33 cellular contexts compared by ENCODE assay signal in the genomic region with DNA sequence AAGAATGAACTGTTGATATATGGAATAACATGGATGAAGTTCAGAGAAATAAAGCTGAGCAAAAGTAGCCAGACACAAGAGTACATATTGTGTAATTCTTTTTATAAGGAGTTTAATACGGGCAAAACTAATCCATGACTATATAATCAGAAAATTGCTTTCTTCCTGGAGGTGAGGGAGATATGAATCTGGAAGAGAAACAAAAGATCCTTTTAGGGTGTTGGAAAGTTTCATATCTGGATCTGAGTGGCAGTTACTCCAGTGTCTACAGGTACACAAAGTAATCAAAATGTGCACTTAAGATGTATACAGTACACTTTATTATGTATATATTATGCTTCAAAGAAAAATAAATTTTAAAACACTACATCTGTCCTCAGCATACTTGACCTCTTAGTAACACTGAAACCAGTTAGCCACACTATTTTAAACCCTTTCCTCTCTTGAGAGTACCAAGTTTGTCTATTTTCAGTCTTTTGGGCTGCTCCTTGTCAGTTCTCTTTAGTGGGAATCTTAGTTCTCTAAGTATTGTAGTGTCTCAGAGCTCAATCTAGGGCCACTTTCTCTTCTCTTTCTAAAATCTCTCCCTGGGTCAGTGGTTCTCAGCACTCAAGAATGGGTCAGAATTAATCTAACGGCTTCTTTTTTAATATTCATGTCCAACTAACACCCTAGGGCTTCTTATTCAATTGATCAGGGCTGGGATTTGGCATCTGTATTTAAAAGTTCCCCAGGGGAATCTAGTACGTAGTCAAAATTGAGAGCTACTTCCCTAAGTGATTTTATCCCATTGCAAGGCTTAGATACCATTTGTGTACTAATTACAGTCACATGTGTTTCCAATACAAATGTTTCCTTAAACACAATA. TPM values are rescaled to one million over a fixed set of nuclear protein-coding genes. Genes with fewer than 3 reads are reported as not detected.
DNase-seq lines count a peak whose midpoint lies in the region; TF ChIP-seq lines count a peak whose summit lies in the region.
"Had no signal": no experiment of that assay in that cellular context is flagged by ENCODE, and none has a peak within 500 bp of the region (broad histone marks: within the 10 kb centered on the region; RNA-seq: fewer than 3 reads in every experiment).

No MANE protein-coding gene starts in this region.

- H3K9me3 Mint-ChIP-seq in activated T-helper 2 cell treated with anti-CD3 and anti-CD28 coated beads, Interferon-gamma antibody, Interleukin-2, Interleukin-4, amounts not matched to agents 10 μg/mL and 5 μg/mL and 100 μg/mL, durations not matched to agents 14 hours and 24 hours and 36 hours, result no peaks in the 10 kb centered on the region

- peak overlapping the region; percentile 38; the same call in 1 of the 2 replicates for H3K4me2 ChIP-seq in BLaER1
- peak overlapping the region; percentile 19 for H3K4me2 ChIP-seq in skeletal muscle satellite cell (ENCODE audit: low read length)
- H3K4me2 ChIP-seq: GM23338 had no signal

- no peak overlapping the region for H3K4me3 Mint-ChIP-seq in activated T-helper 2 cell treated with anti-CD3 and anti-CD28 coated beads, Interferon-gamma antibody, Interleukin-2, Interleukin-4, amounts not matched to agents 10 μg/mL and 5 μg/mL and 100 μg/mL, durations not matched to agents 14 hours and 24 hours and 36 hours (ENCODE audit: low read depth)
- H3K4me3 Mint-ChIP-seq: activated CD8-positive, alpha-beta memory T cell treated with anti-CD3 and anti-CD28 coated beads, Interleukin-2, amount 10 ng/mL, durations not matched to agents 7 days and 5 days; brain; CD14-positive monocyte; GM23338; T-cell; WTC11 had no signal

- TF ChIP-seq CTCF in fibroblast of mammary gland (conservative IDR thresholded peaks at IDR 0.05; ENCODE audit: control insufficient read depth, insufficient read depth, low read depth, low read length), result no peak

- H3K27ac ChIP-seq in BLaER1, result no peak overlapping the region
- H3K27ac ChIP-seq: adrenal gland, RWPE1, SJSA1, tibial artery had no signal

- peaks cover 18% of the 10 kb centered on the region for H3K27me3 Mint-ChIP-seq in activated T-helper 2 cell treated with anti-CD3 and anti-CD28 coated beads, Interferon-gamma antibody, Interleukin-2, Interleukin-4, amounts not matched to agents 10 μg/mL and 5 μg/mL and 100 μg/mL, durations not matched to agents 14 hours and 24 hours and 36 hours (ENCODE audit: low read depth)

- no peak overlapping the region for H3K27ac Mint-ChIP-seq in activated T-helper 2 cell treated with anti-CD3 and anti-CD28 coated beads, Interferon-gamma antibody, Interleukin-2, Interleukin-4, amounts not matched to agents 10 μg/mL and 5 μg/mL and 100 μg/mL, durations not matched to agents 14 hours and 24 hours and 36 hours
- H3K27ac Mint-ChIP-seq: activated CD8-positive, alpha-beta memory T cell treated with anti-CD3 and anti-CD28 coated beads, Interleukin-2, amount 10 ng/mL, durations not matched to agents 7 days and 5 days; brain; CD14-positive monocyte; GM23338; T-cell; WTC11 had no signal

- no peaks in the 10 kb centered on the region for H3K4me1 Mint-ChIP-seq in activated T-helper 2 cell treated with anti-CD3 and anti-CD28 coated beads, Interferon-gamma antibody, Interleukin-2, Interleukin-4, amounts not matched to agents 10 μg/mL and 5 μg/mL and 100 μg/mL, durations not matched to agents 14 hours and 24 hours and 36 hours (ENCODE audit: low read depth)
- H3K4me1 Mint-ChIP-seq: activated CD8-positive, alpha-beta memory T cell treated with anti-CD3 and anti-CD28 coated beads, Interleukin-2, amount 10 ng/mL, durations not matched to agents 7 days and 5 days; brain; GM23338; T-cell; WTC11 had no signal

- H3K36me3 ChIP-seq in BLaER1, result no peaks in the 10 kb centered on the region
- no peaks in the 10 kb centered on the region for H3K36me3 ChIP-seq in skeletal muscle satellite cell (ENCODE audit: insufficient read depth, low read length)
- H3K36me3 ChIP-seq: adrenal gland, SJSA1, tibial artery had no signal

- H3K9ac ChIP-seq in BLaER1 (no peak overlapping the region), skeletal muscle satellite cell (ENCODE audit: low read depth, low read length) (no peak overlapping the region)

- no peaks in the 10 kb centered on the region for H4K20me1 ChIP-seq in BLaER1

- H3K4me1 ChIP-seq in BLaER1 (peaks cover 16% of the 10 kb centered on the region), skeletal muscle satellite cell (ENCODE audit: control insufficient read depth, insufficient read depth, low read length) (peaks cover 31% of the 10 kb centered on the region)
- H3K4me1 ChIP-seq: adrenal gland, tibial artery had no signal

- H3K36me3 Mint-ChIP-seq in activated T-helper 2 cell treated with anti-CD3 and anti-CD28 coated beads, Interferon-gamma antibody, Interleukin-2, Interleukin-4, amounts not matched to agents 10 μg/mL and 5 μg/mL and 100 μg/mL, durations not matched to agents 14 hours and 24 hours and 36 hours (ENCODE audit: low read depth), result no peaks in the 10 kb centered on the region
- H3K36me3 Mint-ChIP-seq: brain, CD14-positive monocyte, T-cell, WTC11 had no signal

- no peaks in the 10 kb centered on the region for H3K27me3 ChIP-seq in BLaER1
- no peaks in the 10 kb centered on the region for H3K27me3 ChIP-seq in skeletal muscle satellite cell (ENCODE audit: control insufficient read depth, insufficient read depth, low read length)
- H3K27me3 ChIP-seq: adrenal gland, SJSA1, tibial artery had no signal

- H3K4me3 ChIP-seq in BLaER1 (no peak overlapping the region), fibroblast of mammary gland (ENCODE audit: control insufficient read depth, low read depth, low read length) (no peak overlapping the region), skeletal muscle satellite cell (ENCODE audit: low read length) (no peak overlapping the region)
- H3K4me3 ChIP-seq: adrenal gland, GM23338, K562, SJSA1, tibial artery had no signal

- intact Hi-C loops in posterior vena cava (cut with DNase I), result no loop called here
- intact Hi-C loops in activated T-helper 2 cell treated with anti-CD3 and anti-CD28 coated beads, Interferon-gamma antibody, Interleukin-2, Interleukin-4, amounts not matched to agents 10 μg/mL and 5 μg/mL and 100 μg/mL, durations not matched to agents 14 hours and 24 hours and 36 hours (cut with micrococcal nuclease), result no loop called here

- DNase-seq in LHCN-M2 (ENCODE audit: low read depth), result peak; percentile 53
- DNase-seq in fibroblast of mammary gland (ENCODE audit: low read depth), result peak; percentile 27
- DNase-seq in effector CD8-positive, alpha-beta T cell (lab: John Stamatoyannopoulos, UW), result no peak
- no peak for DNase-seq in posterior vena cava (ENCODE audit: low spot score)
- no peak for DNase-seq in activated CD4-positive, CD25-positive, alpha-beta regulatory T cell treated with anti-CD3 and anti-CD28 coated beads, Interleukin-2, amount 50 U/mL, for 72 hours
- DNase-seq in activated T-helper 2 cell treated with anti-CD3 and anti-CD28 coated beads, Interferon-gamma antibody, Interleukin-2, Interleukin-4, amounts not matched to agents 10 μg/mL and 5 μg/mL and 100 μg/mL, durations not matched to agents 14 hours and 24 hours and 36 hours (ENCODE audit: low spot score), result no peak
- DNase-seq: activated CD8-positive, alpha-beta memory T cell treated with anti-CD3 and anti-CD28 coated beads, Interleukin-2, amount 10 ng/mL, durations not matched to agents 7 days and 5 days; activated T-cell treated with anti-CD3 and anti-CD28 coated beads, Interleukin-2, amount 50 U/mL, for 48 hours; adrenal gland; DMS79 treated with DMSO at 0.1 percent for 48 hours; islet precursor cell; NCI-H1092; NCI-H1694 treated with DMSO at 0.1 percent for 48 hours; OCI-M1; right cardiac atrium; T-cell; tibial artery had no signal

- 0 out of 2 replicates have a peak, but pooled peaks cover 4% of the 10 kb centered on the region for H3K9me3 ChIP-seq in BLaER1
- no peaks in the 10 kb centered on the region for H3K9me3 ChIP-seq in skeletal muscle satellite cell (replicated peaks; ENCODE audit: low read length)
- H3K9me3 ChIP-seq: adrenal gland, SJSA1, tibial artery had no signal

RNA-seq across cellular contexts. Expression of gene LIPF, which starts 4.3 kb away (rescaled TPM):
- total RNA-seq in LHCN-M2 (2014; rRNA removed), result 0.32 TPM in 1 of 2 replicates, not detected in the other
- not detected for polyA plus RNA-seq in LHCN-M2 (2012)
- not detected in 2 replicates for total RNA-seq in skeletal muscle satellite cell (2012; rRNA removed)
- not detected for total RNA-seq in posterior vena cava
- total RNA-seq in activated T-helper 2 cell treated with anti-CD3 and anti-CD28 coated beads, Interferon-gamma antibody, Interleukin-2, Interleukin-4, amounts not matched to agents 10 μg/mL and 5 μg/mL and 100 μg/mL, durations not matched to agents 14 hours and 24 hours and 36 hours, result not detected in 2 replicates
- total RNA-seq: activated CD8-positive, alpha-beta memory T cell treated with anti-CD3 and anti-CD28 coated beads, Interleukin-2, amount 10 ng/mL, durations not matched to agents 7 days and 5 days; endothelial cell of umbilical vein; GM23338; HT1080; K562; liver; M059J; NCI-H460; right cardiac atrium; SJSA1; T-cell; WTC11 had no signal
- polyA plus RNA-seq: AG04450, CD14-positive monocyte, endothelial cell of umbilical vein, GM23338, K562, liver had no signal

RNA-seq across cellular contexts. Expression of gene LIPK, which starts 46.1 kb away (rescaled TPM):
- 0.17 TPM in 1 of 2 replicates, not detected in the other for total RNA-seq in LHCN-M2 (2014; rRNA removed)
- polyA plus RNA-seq in LHCN-M2 (2012), result not detected
- total RNA-seq in skeletal muscle satellite cell (2012; rRNA removed), result not detected in 2 replicates
- not detected for total RNA-seq in posterior vena cava
- not detected in 2 replicates for total RNA-seq in activated T-helper 2 cell treated with anti-CD3 and anti-CD28 coated beads, Interferon-gamma antibody, Interleukin-2, Interleukin-4, amounts not matched to agents 10 μg/mL and 5 μg/mL and 100 μg/mL, durations not matched to agents 14 hours and 24 hours and 36 hours
- total RNA-seq: activated CD8-positive, alpha-beta memory T cell treated with anti-CD3 and anti-CD28 coated beads, Interleukin-2, amount 10 ng/mL, durations not matched to agents 7 days and 5 days; adrenal gland; cerebellum; endothelial cell of umbilical vein; GM23338; HT1080; K562; liver; M059J; NCI-H460; right cardiac atrium; SJSA1; T-cell; WTC11 had no signal
- polyA plus RNA-seq: adrenal gland, AG04450, CD14-positive monocyte, endothelial cell of umbilical vein, GM23338, K562, liver, right cardiac atrium had no signal

Comparison
In these comparisons a context has a peak if more than half of its experiments do, and no peak if none do; other contexts are left out.
1. DNase-seq: peak in LHCN-M2 (single experiment) and fibroblast of mammary gland (single experiment); none in effector CD8-positive, alpha-beta T cell (single experiment), posterior vena cava (single experiment), activated CD4-positive, CD25-positive, alpha-beta regulatory T cell treated with anti-CD3 and anti-CD28 coated beads, Interleukin-2, amount 50 U/mL, for 72 hours (single experiment) and activated T-helper 2 cell treated with anti-CD3 and anti-CD28 coated beads, Interferon-gamma antibody, Interleukin-2, Interleukin-4, amounts not matched to agents 10 μg/mL and 5 μg/mL and 100 μg/mL, durations not matched to agents 14 hours and 24 hours and 36 hours (single experiment).